Comparison of ENCODE assay signal across 28 cellular contexts in genomic region chr19:34979819-34980640, GRCh38. TPM values are rescaled to one million over a fixed set of nuclear protein-coding genes. Genes with fewer than 3 reads are reported as not detected.
A peak's percentile ranks its signal among the peaks of the same experiment; 100 is the strongest.
DNase-seq lines count a peak whose midpoint lies in the region; ATAC-seq, FAIRE-seq and TF ChIP-seq lines count a peak whose summit lies in the region.
"Had no signal": no experiment of that assay in that cellular context is flagged by ENCODE, and none has a peak within 500 bp of the region (broad histone marks: within the 10 kb centered on the region; RNA-seq: fewer than 3 reads in every experiment).

No MANE protein-coding gene starts in this region.

- no peaks in the 10 kb centered on the region for H3K27me3 ChIP-seq in GM23338 (ENCODE audit: insufficient read depth)
- H3K27me3 ChIP-seq: BLaER1 treated with 17β-estradiol and CSF1 and Interleukin-3, amounts not matched to agents 10 nM and 100 nM had no signal

- H3F3A ChIP-seq in GM23338 (replicated peaks; ENCODE audit: low read depth), result no peaks in the 10 kb centered on the region

- H3K9me3 ChIP-seq in kidney (ENCODE audit: control insufficient read depth in 1 of 2, low read length in 2 of 2), result no peaks in the 10 kb centered on the region

- peak; percentile 16 for DNase-seq in activated CD4-positive, CD25-positive, alpha-beta regulatory T cell treated with anti-CD3 and anti-CD28 coated beads, Interleukin-2, amount 50 U/mL, for 72 hours
- DNase-seq in activated CD4-positive, CD25-positive, alpha-beta regulatory T cell (lab: John Stamatoyannopoulos, UW), result no peak
- DNase-seq in GM23338 (ENCODE audit: low spot score) (peak; percentile 54), NCI-H774 (lab: John Stamatoyannopoulos, UW) (peak; percentile 37), kidney (peak; percentile 7), DMS79 treated with DMSO at 0.1 percent for 48 hours (lab: John Stamatoyannopoulos, UW) (no peak), hypothalamus (lab: John Stamatoyannopoulos, UW) (no peak)
- DNase-seq: AML-193; CD4-positive, alpha-beta T cell; COR-L47; EL; GDM1; HCEC 1CT; IMR-90; MM.1S; NCI-H1092; NCI-H1417 treated with DMSO at 0.1 percent for 48 hours; NCI-H187 treated with DMSO at 0.1 percent for 48 hours; NCI-H2107; NCI-H524; OCI-M1; SIG-M5 had no signal

- H3K27me3 Mint-ChIP-seq in GM23338 (ENCODE audit: insufficient read depth, low read depth, poor library complexity), result peaks cover 2% of the 10 kb centered on the region
- H3K27me3 Mint-ChIP-seq: CD4-positive, alpha-beta T cell had no signal

- TF ChIP-seq CTCF in GM23338 (conservative IDR thresholded peaks at IDR 0.05; ENCODE audit: low read depth in 2 of 2) (no peak), kidney (IDR thresholded peaks at IDR 0.05; ENCODE audit: borderline replicate concordance, extremely low read depth, insufficient read depth) (no peak)

- H3K9me2 ChIP-seq in GM23338 (ENCODE audit: insufficient read depth), result 0 out of 2 replicates have a peak, but pooled peaks cover 3% of the 10 kb centered on the region

- peaks cover 15% of the 10 kb centered on the region for H3K4me1 ChIP-seq in GM23338 (ENCODE audit: insufficient read depth)
- no peaks in the 10 kb centered on the region for H3K4me1 ChIP-seq in kidney (ENCODE audit: control insufficient read depth in 1 of 2, insufficient read depth in 1 of 2, low read depth in 1 of 2, low read length in 2 of 2)

- H3K4me3 Mint-ChIP-seq in GM23338, result no peak overlapping the region
- H3K4me3 Mint-ChIP-seq: CD4-positive, alpha-beta T cell had no signal

- H3K9me3 Mint-ChIP-seq in GM23338, result peaks cover 20% of the 10 kb centered on the region

- FAIRE-seq in kidney (lab: Jason Lieb, UNC), result no peak
- FAIRE-seq: GM12878, H1, RCC 7860 had no signal

- no peak for ATAC-seq in GM23338
- ATAC-seq: GM12878 had no signal

- no peak overlapping the region for H3K4me2 ChIP-seq in GM23338
- H3K4me2 ChIP-seq: BLaER1 treated with 17β-estradiol and CSF1 and Interleukin-3, amounts not matched to agents 10 nM and 100 nM; KMS-11 had no signal

- no peak overlapping the region for H3K4me3 ChIP-seq in GM23338
- H3K4me3 ChIP-seq in kidney (ENCODE audit: low read length in 2 of 2), result no peak overlapping the region
- H3K4me3 ChIP-seq: BLaER1 treated with 17β-estradiol and CSF1 and Interleukin-3, amounts not matched to agents 10 nM and 100 nM; GM12878; SK-N-MC had no signal

- H3K27ac ChIP-seq in GM23338 (ENCODE audit: low read depth), result no peak overlapping the region
- H3K27ac ChIP-seq in kidney (ENCODE audit: low read depth in 2 of 2, low read length in 2 of 2), result no peak overlapping the region
- H3K27ac ChIP-seq: BLaER1 treated with 17β-estradiol and CSF1 and Interleukin-3, amounts not matched to agents 10 nM and 100 nM; KMS-11; SK-N-MC had no signal

- peaks cover 13% of the 10 kb centered on the region for H3K4me1 Mint-ChIP-seq in GM23338

- H3K36me3 ChIP-seq in GM23338 (ENCODE audit: insufficient read depth) (0 out of 2 replicates have a peak, but pooled peaks cover 3% of the 10 kb centered on the region), kidney (ENCODE audit: control insufficient read depth in 1 of 2, insufficient read depth in 2 of 2, low read length in 2 of 2) (no peaks in the 10 kb centered on the region)

- H4K20me1 ChIP-seq in GM23338 (replicated peaks; ENCODE audit: insufficient read depth), result no peaks in the 10 kb centered on the region
- H4K20me1 ChIP-seq: BLaER1 treated with 17β-estradiol and CSF1 and Interleukin-3, amounts not matched to agents 10 nM and 100 nM had no signal

- no peak overlapping the region for H3K9ac ChIP-seq in kidney (ENCODE audit: low read length in 2 of 2)
- H3K9ac ChIP-seq: BLaER1 treated with 17β-estradiol and CSF1 and Interleukin-3, amounts not matched to agents 10 nM and 100 nM; KMS-11 had no signal

- H3K27ac Mint-ChIP-seq in GM23338, result no peak overlapping the region
- H3K27ac Mint-ChIP-seq: CD4-positive, alpha-beta T cell had no signal

- H3K79me2 ChIP-seq in GM23338 (replicated peaks; ENCODE audit: insufficient read depth), result no peaks in the 10 kb centered on the region

- intact Hi-C loops in kidney (cut with DNase I), result no loop called here

- peaks cover 8% of the 10 kb centered on the region; the same call in 2 of the 3 replicates for H3K36me3 Mint-ChIP-seq in GM23338 (ENCODE audit: low read depth)

- no peak overlapping the region for H2AFZ ChIP-seq in GM23338

TF ChIP-seq in GM23338, 12 proteins besides CTCF, POLR2A, EP300 and RAD21 (continues in another document):
- TF ChIP-seq POLR2AphosphoS5 (IDR thresholded peaks at IDR 0.05; ENCODE audit: low read depth) (no peak), ETS1 (IDR thresholded peaks at IDR 0.05) (no peak), ZNF114 (CRISPR knock-in tag; IDR thresholded peaks at IDR 0.05) (no peak), CREB1 (CRISPR knock-in tag; IDR thresholded peaks at IDR 0.05; ENCODE audit: low read depth) (no peak)

RNA-seq across cellular contexts. Expression of gene ZNF792, which starts 16.0 kb away (rescaled TPM):
- 8.8 and 12.8 TPM in 2 replicates for total RNA-seq in GM23338 (2014; rRNA removed; shearing (Covaris generic))
- 1.3 and 1.6 TPM in 2 replicates for polyA plus RNA-seq in GM23338 (2016; fragmentation: Nextera tagmentation; extraction: Ambion mirVana)
- 9.1 TPM for total RNA-seq in kidney
- 2.0 TPM for polyA plus RNA-seq in kidney (ENCODE audit: insufficient read depth, low read depth, low replicate concordance)

RNA-seq across cellular contexts. Expression of gene GRAMD1A, which starts 20.1 kb away (rescaled TPM):
- total RNA-seq in GM23338 (2014; rRNA removed; shearing (Covaris generic)), result 141 and 174 TPM in 2 replicates
- polyA plus RNA-seq in GM23338 (2016; fragmentation: Nextera tagmentation; extraction: Ambion mirVana) (122 and 125 TPM in 2 replicates), kidney (ENCODE audit: insufficient read depth, low read depth, low replicate concordance) (29.8 TPM)
- total RNA-seq in kidney, result 87.3 TPM

RNA-seq across cellular contexts. Expression of gene SCN1B, which starts 50.2 kb away (rescaled TPM):
- 3.4 and 4.8 TPM in 2 replicates for total RNA-seq in GM23338 (2014; rRNA removed; shearing (Covaris generic))
- polyA plus RNA-seq in GM23338 (2016; fragmentation: Nextera tagmentation; extraction: Ambion mirVana) (1.7 and 1.8 TPM in 2 replicates), kidney (ENCODE audit: insufficient read depth, low read depth, low replicate concordance) (9.6 TPM)
- 24.1 TPM for total RNA-seq in kidney

RNA-seq across cellular contexts. Expression of gene ZNF30, which starts 53.3 kb away (rescaled TPM):
- 4.0 and 18.7 TPM in 2 replicates for total RNA-seq in GM23338 (2014; rRNA removed; shearing (Covaris generic))
- polyA plus RNA-seq in GM23338 (2016; fragmentation: Nextera tagmentation; extraction: Ambion mirVana), result 3.3 and 4.1 TPM in 2 replicates
- total RNA-seq in kidney, result 3.5 TPM
- polyA plus RNA-seq in kidney (ENCODE audit: insufficient read depth, low read depth, low replicate concordance), result 3.1 TPM

Comparison
In these comparisons a context has a peak if more than half of its experiments do, and no peak if none do; other contexts are left out.
1. DNase-seq: peak in activated CD4-positive, CD25-positive, alpha-beta regulatory T cell treated with anti-CD3 and anti-CD28 coated beads, Interleukin-2, amount 50 U/mL, for 72 hours (single experiment), GM23338 (single experiment), NCI-H774 (single experiment) and kidney (single experiment); none in activated CD4-positive, CD25-positive, alpha-beta regulatory T cell (0 of 4), DMS79 treated with DMSO at 0.1 percent for 48 hours (single experiment) and hypothalamus (0 of 51).